8 cellular contexts compared by ENCODE assay signal in genomic region chr1:45009956-45010854, GRCh38. TPM values are rescaled to one million over a fixed set of nuclear protein-coding genes. Genes with fewer than 3 reads are reported as not detected.
DNase-seq lines count a peak whose midpoint lies in the region; ATAC-seq and TF ChIP-seq lines count a peak whose summit lies in the region.

No MANE protein-coding gene starts in this region.

- TF ChIP-seq CTCF in 22Rv1 (IDR thresholded peaks at IDR 0.05) (0 out of 2 replicates have a peak, but pooled peaks have one; percentile 8), Panc1 (IDR thresholded peaks at IDR 0.05) (no peak), right lobe of liver (IDR thresholded peaks at IDR 0.05) (no peak), suprapubic skin (IDR thresholded peaks at IDR 0.05) (no peak)

- ATAC-seq in GM18505 (IDR thresholded peaks at IDR 0.05; ENCODE audit: unreplicated experiment) (peak; percentile 1), Panc1 (peak; percentile 24; the same call in 1 of the 2 replicates), right lobe of liver (peak; percentile 50 to 68 (median 62)), GM21447 (IDR thresholded peaks at IDR 0.05; ENCODE audit: unreplicated experiment) (no peak), HG02623 (IDR thresholded peaks at IDR 0.05; ENCODE audit: unreplicated experiment) (no peak)

- H3K27me3 ChIP-seq in Panc1 (ENCODE audit: control insufficient read depth, insufficient read depth, low read length) (no peaks in the 10 kb centered on the region), right lobe of liver (no peaks in the 10 kb centered on the region), suprapubic skin (no peaks in the 10 kb centered on the region)

- H3K27ac ChIP-seq in 22Rv1, result peak overlapping the region; percentile 87
- peak overlapping the region; percentile 80 for H3K27ac ChIP-seq in Panc1 (ENCODE audit: low read length)
- H3K27ac ChIP-seq in right lobe of liver, result peak overlapping the region; percentile 41 to 75 (median 48)
- H3K27ac ChIP-seq in suprapubic skin, result peak overlapping the region; percentile 90

- intact Hi-C loops in Panc1 (cut with micrococcal nuclease; ENCODE audit: unreplicated experiment), result loop anchor here (5.0 to 10.0 kb wide), 3 partner anchors 173 to 482 kb away; partner anchors contain the start of genes TESK2 and ZSWIM5
- intact Hi-C loops in right lobe of liver (cut with DNase I), result loop anchor here in 1 of 2 donors (10.0 kb wide), 1 partner anchor 485 kb away; the partner anchor contains the start of gene TESK2

- no TSS peak for BruUV-seq in Panc1 (replicated peaks; lab: Mats Ljungman, UMichigan)

- CTCF ChIA-PET in Panc1 (lab: Charles Lee), result interaction anchor here (0.6 to 1.1 kb wide), 5 partner anchors 10 to 500 kb away, joined by 3 to 15 read pairs (median 10); partner anchors contain the start of gene PLK3

- H3K4me1 ChIP-seq in Panc1 (ENCODE audit: control insufficient read depth, insufficient read depth, low read length) (peaks cover 17% of the 10 kb centered on the region), right lobe of liver (peaks cover 0 to 29% (median 14%) of the 10 kb centered on the region in 4 donors), suprapubic skin (peaks cover 56% of the 10 kb centered on the region)

- no peak for TF ChIP-seq POLR2A in GM18505 (IDR thresholded peaks at IDR 0.05; ENCODE audit: borderline replicate concordance, extremely low read depth, insufficient read depth, insufficient read length)
- no peak for TF ChIP-seq POLR2A in right lobe of liver (IDR thresholded peaks at IDR 0.05)
- TF ChIP-seq POLR2A in suprapubic skin (IDR thresholded peaks at IDR 0.05), result no peak

- in situ Hi-C loops in Panc1 (cut with HindIII; ENCODE audit: low pct_unique_long_range_greater_than_20kb, low sequenced_read_pairs), result no loop called here

- H3K36me3 ChIP-seq in Panc1 (ENCODE audit: control insufficient read depth, insufficient read depth, low read length) (no peaks in the 10 kb centered on the region; the same call in none of the 2 replicates), right lobe of liver (peaks cover 3 to 58% (median 30%) of the 10 kb centered on the region in 4 donors), suprapubic skin (peaks cover 50% of the 10 kb centered on the region)

- DNase-seq in Panc1 (ENCODE audit: low read depth, low spot score) (no peak), right lobe of liver (peak; percentile 80 to 88 (median 81)), suprapubic skin (ENCODE audit: low spot score in 2 of 2) (peak in 1 of 2 donors; percentile 69)
- DNase-seq in central memory CD4-positive, alpha-beta T cell, result peak; percentile 20

- H3K4me3 ChIP-seq in Panc1 (ENCODE audit: low read depth in 2 of 2, low read length in 2 of 2), result peak overlapping the region; percentile 89 to 94
- peak overlapping the region; percentile 87 to 100 (median 92) for H3K4me3 ChIP-seq in right lobe of liver
- H3K4me3 ChIP-seq in suprapubic skin, result peak overlapping the region; percentile 94

- POLR2A ChIA-PET in Panc1 (lab: Charles Lee), result interaction anchor here (0.7 to 0.9 kb wide), 2 partner anchors 191 to 478 kb away, joined by 3 to 9 read pairs; no protein-coding TSS in a partner anchor

- H3K9me3 ChIP-seq in Panc1 (ENCODE audit: control insufficient read depth, insufficient read depth, low read depth, low read length), result no peaks in the 10 kb centered on the region
- no peaks in the 10 kb centered on the region for H3K9me3 ChIP-seq in right lobe of liver
- H3K9me3 ChIP-seq in suprapubic skin, result no peaks in the 10 kb centered on the region

- TF ChIP-seq EP300 in suprapubic skin (IDR thresholded peaks at IDR 0.05), result no peak

- 45% methylated on average over 11 of the region's 41 CpGs for WGBS in right lobe of liver (ENCODE audit: insufficient coverage, low coverage, low lambda C conversion rate, missing lambda C conversion rate)
- 16% methylated on average over 37 of the region's 41 CpGs for whole genome bisulfite sequencing in suprapubic skin

RNA-seq across cellular contexts. Expression of gene HECTD3, which starts 0.9 kb away (rescaled TPM):
- total RNA-seq in Panc1 (2021; ENCODE audit: unreplicated experiment) (27.2 TPM), right lobe of liver (10 to 100 TPM; 26.8 to 38.2 (median 29.1) TPM), suprapubic skin (10 to 100 TPM; 37.8 to 65.5 (median 56.8) TPM)
- 25.2 TPM for polyA plus RNA-seq in Panc1 (2012; ENCODE audit: insufficient read length)

RNA-seq across cellular contexts. Expression of gene UROD, which starts 1.8 kb away (rescaled TPM):
- total RNA-seq in Panc1 (2021; ENCODE audit: unreplicated experiment) (76.8 TPM), right lobe of liver (10 to 100 TPM; 57.8 to 92.8 (median 71.2) TPM), suprapubic skin (10 to 100 TPM; 45.4 to 65.9 (median 57.2) TPM)
- 96.1 TPM for polyA plus RNA-seq in Panc1 (2012; ENCODE audit: insufficient read length)

RNA-seq across cellular contexts. Expression of gene EIF2B3, which starts 23.8 kb away (rescaled TPM):
- total RNA-seq in Panc1 (2021; ENCODE audit: unreplicated experiment) (32.2 TPM), right lobe of liver (10 to 100 TPM; 12.0 to 29.1 (median 17.2) TPM), suprapubic skin (10 to 100 TPM; 14.1 to 20.8 (median 19.6) TPM)
- 24.7 TPM for polyA plus RNA-seq in Panc1 (2012; ENCODE audit: insufficient read length)

Comparison
In these comparisons a context has a peak if more than half of its experiments do, and no peak if none do; other contexts are left out.
1. ATAC-seq: peak in GM18505 (single experiment), Panc1 (single experiment) and right lobe of liver (4 of 4); none in GM21447 (single experiment) and HG02623 (single experiment).
2. Peak in every context shown above with its lines, with median percentiles within 50 percentile points of each other: H3K27ac ChIP-seq and H3K4me3 ChIP-seq.